ENCODE assay signal across 8 cellular contexts in the genomic region with DNA sequence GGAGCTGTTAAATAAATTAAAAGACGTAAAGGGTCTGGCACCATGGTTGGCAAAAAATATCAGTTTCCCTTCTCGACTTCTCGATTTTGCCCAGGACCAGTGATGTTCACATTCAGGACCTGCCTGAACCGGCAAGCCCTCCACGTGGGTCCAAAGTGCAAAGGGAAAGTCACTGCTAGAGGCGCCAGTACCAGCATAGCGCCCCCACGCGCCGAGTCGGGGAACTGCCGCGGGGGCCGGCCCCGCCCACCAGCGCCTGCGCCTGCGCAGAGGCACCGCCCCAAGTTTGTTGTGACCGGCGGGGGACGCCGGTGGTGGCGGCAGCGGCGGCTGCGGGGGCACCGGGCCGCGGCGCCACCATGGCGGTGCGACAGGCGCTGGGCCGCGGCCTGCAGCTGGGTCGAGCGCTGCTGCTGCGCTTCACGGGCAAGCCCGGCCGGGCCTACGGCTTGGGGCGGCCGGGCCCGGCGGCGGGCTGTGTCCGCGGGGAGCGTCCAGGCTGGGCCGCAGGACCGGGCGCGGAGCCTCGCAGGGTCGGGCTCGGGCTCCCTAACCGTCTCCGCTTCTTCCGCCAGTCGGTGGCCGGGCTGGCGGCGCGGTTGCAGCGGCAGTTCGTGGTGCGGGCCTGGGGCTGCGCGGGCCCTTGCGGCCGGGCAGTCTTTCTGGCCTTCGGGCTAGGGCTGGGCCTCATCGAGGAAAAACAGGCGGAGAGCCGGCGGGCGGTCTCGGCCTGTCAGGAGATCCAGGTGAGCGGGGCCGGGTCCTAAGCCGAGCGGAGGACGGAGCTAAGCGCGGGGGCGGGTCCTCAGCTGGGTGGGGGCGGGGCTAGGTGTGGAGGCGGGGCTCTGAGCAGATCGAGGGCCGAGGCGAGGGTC. TPM values are rescaled to one million over a fixed set of nuclear protein-coding genes. Genes with fewer than 3 reads are reported as not detected.
DNase-seq lines count a peak whose midpoint lies in the region; ATAC-seq and TF ChIP-seq lines count a peak whose summit lies in the region.

A gene (plus strand): TSS at position 269 of the 875 bp plus-strand sequence. CDS start 91 bp downstream, at position 360.

- DNase-seq in CD8-positive, alpha-beta T cell, result peak; percentile 74 to 94 (median 85)
- peak; percentile 75 for DNase-seq in MG63
- DNase-seq in SK-N-MC (ENCODE audit: low read depth, low spot score), result no peak
- DNase-seq in globus pallidus (ENCODE audit: low spot score), result peak; percentile 62
- DNase-seq in nucleus accumbens (lab: John Stamatoyannopoulos, UW), result peak in 53 of 56 donors; percentile 14 to 87 (median 65)
- DNase-seq in substantia nigra (lab: John Stamatoyannopoulos, UW), result peak in 44 of 49 donors; percentile 25 to 87 (median 66)

- H3K4me3 ChIP-seq in CD8-positive, alpha-beta T cell (ENCODE audit: low read depth, low read length), result peak within 1 kb of the TSS; percentile 59
- H3K4me3 ChIP-seq in MG63 (peak within 1 kb of the TSS; percentile 72), SK-N-MC (peak within 1 kb of the TSS; percentile 94)

- H3K27ac ChIP-seq in CD8-positive, alpha-beta T cell (ENCODE audit: low read depth, low read length), result peak within 1 kb of the TSS; percentile 55
- H3K27ac ChIP-seq in SK-N-MC, result peak within 1 kb of the TSS; percentile 65; the same call in 1 of the 2 replicates
- peak within 1 kb of the TSS; percentile 83 for H3K27ac ChIP-seq in substantia nigra (ENCODE audit: low read depth, low read length, poor library complexity, severe bottlenecking)

- peaks cover 9% of the 10 kb centered on the region for H3K4me1 Mint-ChIP-seq in CD8-positive, alpha-beta T cell (ENCODE audit: low read depth)
- peaks cover 14% of the 10 kb centered on the region for H3K4me1 Mint-ChIP-seq in activated naive CD4-positive, alpha-beta T cell treated with anti-CD3 and anti-CD28 coated beads, Interleukin-2, amount 50 U/mL, for 24 hours

- H3K9me3 Mint-ChIP-seq in CD8-positive, alpha-beta T cell, result no peaks in the 10 kb centered on the region
- H3K9me3 Mint-ChIP-seq in activated naive CD4-positive, alpha-beta T cell treated with anti-CD3 and anti-CD28 coated beads, Interleukin-2, amount 50 U/mL, for 24 hours, result no peaks in the 10 kb centered on the region

- peak; percentile 90 for ATAC-seq in CD8-positive, alpha-beta T cell
- ATAC-seq in GM21390 (IDR thresholded peaks at IDR 0.05; ENCODE audit: unreplicated experiment), result peak; percentile 58

- peak within 1 kb of the TSS; percentile 85 for H3K27ac Mint-ChIP-seq in CD8-positive, alpha-beta T cell
- peak within 1 kb of the TSS; percentile 23 for H3K27ac Mint-ChIP-seq in activated naive CD4-positive, alpha-beta T cell treated with anti-CD3 and anti-CD28 coated beads, Interleukin-2, amount 50 U/mL, for 24 hours

- H3K36me3 Mint-ChIP-seq in CD8-positive, alpha-beta T cell, result peaks cover 16% of the 10 kb centered on the region
- no peaks in the 10 kb centered on the region for H3K36me3 Mint-ChIP-seq in activated naive CD4-positive, alpha-beta T cell treated with anti-CD3 and anti-CD28 coated beads, Interleukin-2, amount 50 U/mL, for 24 hours

- no peaks in the 10 kb centered on the region for H3K27me3 Mint-ChIP-seq in CD8-positive, alpha-beta T cell (ENCODE audit: low read depth)
- no peaks in the 10 kb centered on the region for H3K27me3 Mint-ChIP-seq in activated naive CD4-positive, alpha-beta T cell treated with anti-CD3 and anti-CD28 coated beads, Interleukin-2, amount 50 U/mL, for 24 hours

- peak; percentile 98 for TF ChIP-seq CTCF in CD8-positive, alpha-beta T cell (IDR thresholded peaks at IDR 0.05)

- H3K36me3 ChIP-seq in CD8-positive, alpha-beta T cell (ENCODE audit: insufficient read depth, low read length), result no peaks in the 10 kb centered on the region
- H3K36me3 ChIP-seq in MG63 (peaks cover 2% of the 10 kb centered on the region), SK-N-MC (ENCODE audit: insufficient read depth, low read length) (no peaks in the 10 kb centered on the region)

- CTCF ChIA-PET in CD8-positive, alpha-beta T cell (lab: Charles Lee), result interaction anchor here (0.5 to 3.6 kb wide), 18 partner anchors 9 to 1297 kb away, joined by 3 to 20 read pairs (median 3); a partner anchor contains a TSS

- H3K9ac ChIP-seq in SK-N-MC (ENCODE audit: insufficient read length), result peak within 1 kb of the TSS; percentile 86

- intact Hi-C loops in CD8-positive, alpha-beta T cell (cut with DNase I, micrococcal nuclease), result loop anchor here (1.0 to 10.0 kb wide), 8 partner anchors 28 to 751 kb away; a partner anchor contains a TSS

- peaks cover 8% of the 10 kb centered on the region for H3K4me1 ChIP-seq in CD8-positive, alpha-beta T cell (ENCODE audit: insufficient read depth, low read length)

- POLR2A ChIA-PET in CD8-positive, alpha-beta T cell (lab: Charles Lee), result interaction anchor here (0.6 to 1.9 kb wide), 6 partner anchors 8 to 32 kb away, joined by 3 to 8 read pairs (median 5); a partner anchor contains a TSS

- H3K9me3 ChIP-seq in CD8-positive, alpha-beta T cell (ENCODE audit: low read length), result no peaks in the 10 kb centered on the region
- H3K9me3 ChIP-seq in MG63 (peaks cover 6% of the 10 kb centered on the region), SK-N-MC (ENCODE audit: low read depth, low read length) (no peaks in the 10 kb centered on the region)

- H3K27me3 ChIP-seq in CD8-positive, alpha-beta T cell (ENCODE audit: insufficient read depth, low read length), result no peaks in the 10 kb centered on the region
- no peaks in the 10 kb centered on the region for H3K27me3 ChIP-seq in MG63

- H3K4me3 Mint-ChIP-seq in CD8-positive, alpha-beta T cell, result peak within 1 kb of the TSS; percentile 87
- peak within 1 kb of the TSS; percentile 89 for H3K4me3 Mint-ChIP-seq in activated naive CD4-positive, alpha-beta T cell treated with anti-CD3 and anti-CD28 coated beads, Interleukin-2, amount 50 U/mL, for 24 hours

RNA-seq across cellular contexts. Expression of the gene that starts here (rescaled TPM):
- total RNA-seq in CD8-positive, alpha-beta T cell, result 1 to 10 TPM; 8.0 to 8.3 TPM
- total RNA-seq in MG63 (2014; rRNA removed; shearing (Covaris generic); ENCODE audit: low replicate concordance), result 73.3 and 84.0 TPM in 2 replicates
